In the genomic region with DNA sequence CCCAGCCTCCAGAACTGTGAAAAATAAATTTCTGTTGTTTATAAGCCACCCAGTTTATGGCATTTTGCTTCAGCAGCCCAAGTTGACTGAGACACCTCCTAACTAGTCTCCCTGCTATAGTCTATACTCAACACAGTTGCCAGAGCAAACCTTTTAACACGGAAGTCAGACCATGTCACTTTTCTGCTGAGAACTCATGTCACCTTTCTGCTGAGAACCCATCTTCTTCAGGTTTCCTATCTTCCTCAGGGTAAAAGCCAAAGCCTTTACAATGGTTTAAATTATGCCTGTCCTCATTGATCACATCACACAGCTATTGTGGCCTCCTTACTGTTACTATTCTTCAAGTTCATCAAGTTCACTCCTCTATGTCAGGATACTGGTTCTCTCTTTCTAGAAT, we compare ENCODE assay signal across 31 cellular contexts.
DNase-seq lines count a peak whose midpoint lies in the region; ATAC-seq, FAIRE-seq and TF ChIP-seq lines count a peak whose summit lies in the region.
"Had no signal": no experiment of that assay in that cellular context is flagged by ENCODE, and none has a peak within 500 bp of the region (broad histone marks: within the 10 kb centered on the region; RNA-seq: fewer than 3 reads in every experiment).

No MANE protein-coding gene starts in this region.

- H3K4me2 ChIP-seq in K562 (ENCODE audit: insufficient read depth, low read length), result no peak overlapping the region
- H3K4me2 ChIP-seq: A549; BLaER1; BLaER1 treated with 17β-estradiol and CSF1 and Interleukin-3, amounts not matched to agents 10 nM and 100 nM had no signal

- H3K27me3 ChIP-seq in K562 (ENCODE audit: control insufficient read depth in 2 of 2, insufficient read depth in 2 of 2, low read length in 2 of 2), result no peaks in the 10 kb centered on the region
- H3K27me3 ChIP-seq: BE2C; BLaER1; BLaER1 treated with 17β-estradiol and CSF1 and Interleukin-3, amounts not matched to agents 10 nM and 100 nM had no signal

- CTCF ChIA-PET in HEK293 (lab: Yijun Ruan, JAX) (no interaction called here), K562 (lab: Yijun Ruan, JAX; ENCODE audit: low intra/inter-chr PET ratio) (no interaction called here)

- no peaks in the 10 kb centered on the region for H3K79me2 ChIP-seq in K562 (ENCODE audit: control insufficient read depth, insufficient read depth, low read length)

- H3K27ac ChIP-seq in HEK293 (ENCODE audit: extremely low read depth, low read depth, low read length), result no peak overlapping the region
- no peak overlapping the region for H3K27ac ChIP-seq in K562 (ENCODE audit: extremely low read depth, low read depth, low read length)
- H3K27ac ChIP-seq: 22Rv1; A549; BLaER1; BLaER1 treated with 17β-estradiol and CSF1 and Interleukin-3, amounts not matched to agents 10 nM and 100 nM; C4-2B had no signal

- no peak for TF ChIP-seq POLR2A in K562 (conservative IDR thresholded peaks at IDR 0.05)

- POLR2A ChIA-PET in HEK293 (lab: Yijun Ruan, JAX) (no interaction called here), K562 (lab: Yijun Ruan, JAX) (no interaction called here)

- no peaks in the 10 kb centered on the region for H4K20me1 ChIP-seq in K562 (replicated peaks; ENCODE audit: control insufficient read depth, insufficient read depth, low read length)
- H4K20me1 ChIP-seq: BLaER1; BLaER1 treated with 17β-estradiol and CSF1 and Interleukin-3, amounts not matched to agents 10 nM and 100 nM had no signal

- H3K9me1 ChIP-seq in K562 (ENCODE audit: control insufficient read depth, insufficient read depth, low read length), result no peaks in the 10 kb centered on the region

- no peak overlapping the region for H2AFZ ChIP-seq in K562 (ENCODE audit: low read depth, low read length)

- H3K9me3 ChIP-seq in HEK293 (ENCODE audit: control insufficient read depth, insufficient read depth, low read depth, low read length), result no peaks in the 10 kb centered on the region
- H3K9me3 ChIP-seq in K562 (replicated peaks; ENCODE audit: control insufficient read depth, insufficient read depth, low read depth, low read length), result peaks cover 6% of the 10 kb centered on the region
- H3K9me3 ChIP-seq: A549, BE2C had no signal

- no peak overlapping the region for H3K9ac ChIP-seq in K562 (ENCODE audit: insufficient read depth in 1 of 2, low read depth in 2 of 2, low read length in 2 of 2)
- H3K9ac ChIP-seq: BLaER1; BLaER1 treated with 17β-estradiol and CSF1 and Interleukin-3, amounts not matched to agents 10 nM and 100 nM had no signal

- TF ChIP-seq CTCF in HEK293 (tag by site-specific recombination; IDR thresholded peaks at IDR 0.05), result no peak
- no peak for TF ChIP-seq CTCF in K562 (IDR thresholded peaks at IDR 0.05 in 2 of 3, conservative IDR thresholded peaks at IDR 0.05 in 1 of 3; ENCODE audit: insufficient read depth in 2 of 3, low read depth in 1 of 3, low read length in 3 of 3)
- no peak for TF ChIP-seq CTCF in GM20000 (IDR thresholded peaks at IDR 0.05; ENCODE audit: extremely low read depth, missing control alignments)

- H3K4me3 ChIP-seq in HEK293 (ENCODE audit: low read depth, low read length), result no peak overlapping the region
- H3K4me3 ChIP-seq in K562, result no peak overlapping the region
- H3K4me3 ChIP-seq: A549; BLaER1; BLaER1 treated with 17β-estradiol and CSF1 and Interleukin-3, amounts not matched to agents 10 nM and 100 nM had no signal

- no peak for TF ChIP-seq RAD21 in K562 (CRISPR knock-in tag; conservative IDR thresholded peaks at IDR 0.05 in 1 of 2, IDR thresholded peaks at IDR 0.05 in 1 of 2)

- intact Hi-C loops in K562 (cut with micrococcal nuclease), result no loop called here

- H3K36me3 ChIP-seq in HEK293 (ENCODE audit: control insufficient read depth in 2 of 2, insufficient read depth in 1 of 2, low read length in 2 of 2) (no peaks in the 10 kb centered on the region), K562 (ENCODE audit: control insufficient read depth, insufficient read depth, low read length) (no peaks in the 10 kb centered on the region)
- H3K36me3 ChIP-seq: BE2C; BLaER1; BLaER1 treated with 17β-estradiol and CSF1 and Interleukin-3, amounts not matched to agents 10 nM and 100 nM had no signal

- no peak for FAIRE-seq in K562 (lab: Jason Lieb, UNC)
- FAIRE-seq: A204.1, A549, D721Med had no signal

- no peak for ATAC-seq in K562
- ATAC-seq: A549; CD8-positive, alpha-beta T cell had no signal

- DNase-seq in K562 (ENCODE audit: extremely low read depth in 1 of 4, low spot score in 3 of 4), result no peak
- no peak for DNase-seq in dedifferentiated amniotic fluid mesenchymal stem cell (ENCODE audit: extremely low spot score)
- DNase-seq in GM20000 (ENCODE audit: low spot score), result no peak
- DNase-seq: 8988T; ACHN; AML-193; BE2C; C1 segment of cervical spinal cord; Caco-2; Calu3; CD4-positive, alpha-beta memory T cell; CD4-positive, alpha-beta T cell; CD4-positive, CD25-positive, alpha-beta regulatory T cell; CD8-positive, alpha-beta memory T cell; CD8-positive, alpha-beta T cell; COR-L47; DMS 273 treated with DMSO at 0.1 percent for 48 hours; DMS153; DMS53; DMS79; DMS79 treated with DMSO at 0.1 percent for 48 hours; DND-41; EL had no signal

- in situ Hi-C loops in K562 (cut with MboI), result no loop called here

- no peak for TF ChIP-seq EP300 in K562 (IDR thresholded peaks at IDR 0.05; ENCODE audit: low read length)

- BruUV-seq in K562 (replicated peaks; lab: Mats Ljungman, UMichigan), result no TSS peak

- 63% methylated on average over 1 of the region's 1 CpG for WGBS in K562 (ENCODE audit: insufficient coverage, low coverage, missing lambda C conversion rate)

- H3K4me1 ChIP-seq in HEK293 (ENCODE audit: control insufficient read depth, insufficient read depth, low read length) (no peaks in the 10 kb centered on the region), K562 (replicated peaks in 1 of 2; ENCODE audit: control insufficient read depth in 2 of 2, insufficient read depth in 2 of 2, low read length in 2 of 2) (no peaks in the 10 kb centered on the region)
- H3K4me1 ChIP-seq: A549, BE2C, BLaER1 had no signal

TF ChIP-seq in HEK293, 187 proteins besides CTCF, POLR2A, EP300 and RAD21 (continues in another document):
- TF ChIP-seq ZNF274 (IDR thresholded peaks at IDR 0.05; ENCODE audit: low read length) (no peak), ZNF274 (tag by site-specific recombination; IDR thresholded peaks at IDR 0.05; ENCODE audit: borderline replicate concordance) (peak; percentile 87; the same call in 1 of the 2 replicates), ZNF174 (tag by site-specific recombination; IDR thresholded peaks at IDR 0.05) (no peak)

TF ChIP-seq in K562, 482 proteins besides CTCF, POLR2A, EP300 and RAD21:
- TF ChIP-seq CTCFL (IDR thresholded peaks at IDR 0.05; ENCODE audit: borderline replicate concordance, insufficient read depth, low read depth, low read length, poor library complexity, severe bottlenecking) (no peak), ZNF274 (IDR thresholded peaks at IDR 0.05; ENCODE audit: borderline replicate concordance, low read depth, low read length) (peak; percentile 91)

Comparison
In these comparisons a context has a peak if more than half of its experiments do, and no peak if none do; other contexts are left out.
1. Of the 44 proteins assayed by ChIP-seq in both K562 and HEK293: peak only in K562: none; only in HEK293: SETDB1; in both: none; in neither: 42; mixed calls (peak in some experiments, not most) for 1.